In genomic region chr3:180601688-180602666, GRCh38 we compare ENCODE assay signal across 8 cellular contexts. TPM values are rescaled to one million over a fixed set of nuclear protein-coding genes. Genes with fewer than 3 reads are reported as not detected.
A peak's percentile ranks its signal among the peaks of the same experiment; 100 is the strongest.
DNase-seq lines count a peak whose midpoint lies in the region; ATAC-seq and TF ChIP-seq lines count a peak whose summit lies in the region.

TSS of gene TTC14 (plus strand) at chr3:180602163. CDS start at chr3:180602262, 99 bp downstream.

- H3K9ac ChIP-seq in mammary epithelial cell (ENCODE audit: insufficient read depth, low read length) (peak within 1 kb of the TSS; percentile 68), smooth muscle cell (ENCODE audit: low read depth) (peak within 1 kb of the TSS; percentile 78)

- H3K4me3 ChIP-seq in WERI-Rb-1 (ENCODE audit: low read depth, low read length) (peak within 1 kb of the TSS; percentile 97), mammary epithelial cell (replicated peaks in 1 of 3; ENCODE audit: insufficient read depth in 1 of 3, low read depth in 2 of 3, low read length in 3 of 3) (peak within 1 kb of the TSS; percentile 93 to 99 (median 96)), smooth muscle cell (peak within 1 kb of the TSS; percentile 81)

- 14% methylated on average over 48 of the region's 70 CpGs for WGBS in mammary epithelial cell (ENCODE audit: low coverage, missing lambda C conversion rate)
- 1% methylated on average over 70 of the region's 70 CpGs for WGBS in smooth muscle cell (ENCODE audit: low lambda C conversion rate)

- peaks cover 38% of the 10 kb centered on the region for H3K36me3 ChIP-seq in WERI-Rb-1
- peaks cover 15% of the 10 kb centered on the region for H3K36me3 ChIP-seq in mammary epithelial cell (ENCODE audit: insufficient read depth, low read length)
- H3K36me3 ChIP-seq in smooth muscle cell (ENCODE audit: low read depth): peaks cover 13% of the 10 kb centered on the region

- DNase-seq in ACHN: peak; percentile 90
- peak; percentile 96 for DNase-seq in NCI-H2196 treated with DMSO at 0.1 percent for 48 hours (lab: John Stamatoyannopoulos, UW; ENCODE audit: unreplicated experiment)
- DNase-seq in WERI-Rb-1: peak; percentile 96
- DNase-seq in mammary epithelial cell: peak; percentile 95
- DNase-seq in iPS-NIHi7 (ENCODE audit: extremely low spot score): peak; percentile 92
- DNase-seq in smooth muscle cell (lab: John Stamatoyannopoulos, UW; ENCODE audit: unreplicated experiment): peak; percentile 41

- ATAC-seq in GM18868 (IDR thresholded peaks at IDR 0.05; ENCODE audit: unreplicated experiment): peak; percentile 97
- ATAC-seq in HG03108 (IDR thresholded peaks at IDR 0.05; ENCODE audit: unreplicated experiment): peak; percentile 92

- H2AFZ ChIP-seq in mammary epithelial cell (ENCODE audit: low read depth, low read length) (peak within 1 kb of the TSS; percentile 98), smooth muscle cell (ENCODE audit: low read depth) (peak within 1 kb of the TSS; percentile 98)

- H3K27me3 ChIP-seq in WERI-Rb-1 (ENCODE audit: insufficient read depth, low read depth, severe bottlenecking): no peaks in the 10 kb centered on the region
- H3K27me3 ChIP-seq in mammary epithelial cell (ENCODE audit: insufficient read depth, low read length): no peaks in the 10 kb centered on the region
- peaks cover 34% of the 10 kb centered on the region for H3K27me3 ChIP-seq in smooth muscle cell (ENCODE audit: low read depth)

- in situ Hi-C loops in ACHN (cut with HindIII; ENCODE audit: low pct_ligation_motif_present, low pct_unique_long_range_greater_than_20kb, low sequenced_read_pairs) (loop anchor here (25.0 kb wide), 1 partner anchor 840 kb away; no protein-coding TSS in a partner anchor), mammary epithelial cell (cut with MboI; ENCODE audit: low sequenced_read_pairs in 2 of 2) (loop anchor here in 1 of 2 donors (5.0 kb wide), 1 partner anchor 790 kb away; no protein-coding TSS in a partner anchor)

- H3F3A ChIP-seq in smooth muscle cell (ENCODE audit: low read depth): no peaks in the 10 kb centered on the region

- BruUV-seq in mammary epithelial cell (replicated peaks; lab: Mats Ljungman, UMichigan): TSS peak; percentile 94

- H3K79me2 ChIP-seq in mammary epithelial cell (ENCODE audit: insufficient read depth, low read length) (peaks cover 33% of the 10 kb centered on the region), smooth muscle cell (ENCODE audit: low read depth) (peaks cover 20% of the 10 kb centered on the region)

- peak within 1 kb of the TSS; percentile 76 for H3K27ac ChIP-seq in WERI-Rb-1
- peak within 1 kb of the TSS; percentile 52 for H3K27ac ChIP-seq in mammary epithelial cell (ENCODE audit: insufficient read depth, low read depth, low read length)
- peak within 1 kb of the TSS; percentile 46 for H3K27ac ChIP-seq in smooth muscle cell (ENCODE audit: low read depth)

- H4K20me1 ChIP-seq in mammary epithelial cell (ENCODE audit: insufficient read depth, low read length): no peaks in the 10 kb centered on the region
- H4K20me1 ChIP-seq in smooth muscle cell (ENCODE audit: low read depth): peaks cover 14% of the 10 kb centered on the region

- H3K9me3 ChIP-seq in WERI-Rb-1 (ENCODE audit: severe bottlenecking): no peaks in the 10 kb centered on the region
- H3K9me3 ChIP-seq in mammary epithelial cell (replicated peaks; ENCODE audit: insufficient read depth, low read length): no peaks in the 10 kb centered on the region
- H3K9me3 ChIP-seq in smooth muscle cell (replicated peaks; ENCODE audit: low read depth): no peaks in the 10 kb centered on the region

- H3K4me1 ChIP-seq in mammary epithelial cell (ENCODE audit: insufficient read depth, low read length) (peaks cover 7% of the 10 kb centered on the region), smooth muscle cell (ENCODE audit: low read depth) (peaks cover 11% of the 10 kb centered on the region)

- intact Hi-C loops in mammary epithelial cell (cut with micrococcal nuclease): loop anchor here (1.0 to 2.0 kb wide), 2 partner anchors 77 to 791 kb away; partner anchors contain the start of gene CCDC39

- dilution Hi-C loops in mammary epithelial cell (cut with HindIII; ENCODE audit: low sequenced_read_pairs): no loop called here

- TF ChIP-seq CTCF in WERI-Rb-1 (IDR thresholded peaks at IDR 0.05; ENCODE audit: low read depth, low read length) (peak; percentile 30; the same call in 1 of the 2 replicates), mammary epithelial cell (conservative IDR thresholded peaks at IDR 0.05 in 1 of 2, IDR thresholded peaks at IDR 0.05 in 1 of 2; ENCODE audit: extremely low read depth in 1 of 2, insufficient read depth in 1 of 2, low read depth in 1 of 2, low read length in 2 of 2) (no peak), smooth muscle cell (IDR thresholded peaks at IDR 0.05; ENCODE audit: borderline replicate concordance, insufficient read depth, poor library complexity, severe bottlenecking) (no peak)

- H3K4me2 ChIP-seq in mammary epithelial cell (ENCODE audit: insufficient read depth, low read depth, low read length) (peak within 1 kb of the TSS; percentile 85), smooth muscle cell (peak within 1 kb of the TSS; percentile 92)

- CTCF ChIA-PET in mammary epithelial cell (lab: Charles Lee; ENCODE audit: low non-redundant PET): interaction anchor here (0.5 kb wide), 1 partner anchor 876 kb away, joined by 3 read pairs; no protein-coding TSS in a partner anchor

RNA-seq across cellular contexts. Expression of gene TTC14, which starts in this region (rescaled TPM):
- total RNA-seq in mammary epithelial cell: 10 to 100 TPM; 31.0 to 37.0 TPM
- 12.9 TPM for polyA plus RNA-seq in mammary epithelial cell
- 30.9 TPM for polyA minus RNA-seq in mammary epithelial cell
- 37.6 and 53.1 TPM in 2 replicates for total RNA-seq in smooth muscle cell
- polyA plus RNA-seq in smooth muscle cell: 6.2 and 12.0 TPM in 2 replicates

Comparison
In these comparisons a context has a peak if more than half of its experiments do, and no peak if none do; other contexts are left out.
1. Peak in every context shown above with its lines: DNase-seq, ATAC-seq, H3K4me3 ChIP-seq and H3K27ac ChIP-seq.
2. DNase-seq: peak in every context shown above with its lines; median percentile 96 in NCI-H2196 treated with DMSO at 0.1 percent for 48 hours; 96 in WERI-Rb-1; 95 in mammary epithelial cell; 92 in iPS-NIHi7; 90 in ACHN; 41 in smooth muscle cell.